Comparison of ENCODE assay signal across 9 cellular contexts in genomic region chr16:67521095-67521804, GRCh38. TPM values are rescaled to one million over a fixed set of nuclear protein-coding genes. Genes with fewer than 3 reads are reported as not detected.
DNase-seq lines count a peak whose midpoint lies in the region; ATAC-seq and TF ChIP-seq lines count a peak whose summit lies in the region.
"Had no signal": no experiment of that assay in that cellular context is flagged by ENCODE, and none has a peak within 500 bp of the region (broad histone marks: within the 10 kb centered on the region; RNA-seq: fewer than 3 reads in every experiment).

No MANE protein-coding gene starts in this region.

- CTCF ChIA-PET in mammary epithelial cell (lab: Charles Lee; ENCODE audit: low non-redundant PET) = interaction anchor here (0.6 to 1.3 kb wide), 20 partner anchors 9 to 806 kb away, joined by 3 to 13 read pairs (median 6); partner anchors contain the start of genes ACD, CTCF and PARD6A

- H3K4me2 ChIP-seq in mammary epithelial cell (ENCODE audit: insufficient read depth, low read depth, low read length) (peak overlapping the region; percentile 72), smooth muscle cell (peak overlapping the region; percentile 89)

- intact Hi-C loops in mammary epithelial cell (cut with micrococcal nuclease) = loop anchor here (1.0 to 10.0 kb wide), 9 partner anchors 26 to 519 kb away; partner anchors contain the start of genes CENPT, CTCF, NUTF2 and THAP11

- TF ChIP-seq CTCF in WERI-Rb-1 (IDR thresholded peaks at IDR 0.05; ENCODE audit: low read depth, low read length) = peak; percentile 98
- TF ChIP-seq CTCF in mammary epithelial cell (conservative IDR thresholded peaks at IDR 0.05 in 1 of 2, IDR thresholded peaks at IDR 0.05 in 1 of 2; ENCODE audit: extremely low read depth in 1 of 2, insufficient read depth in 1 of 2, low read depth in 1 of 2, low read length in 2 of 2) = peak; percentile 96 to 98
- peak; percentile 76 for TF ChIP-seq CTCF in smooth muscle cell (IDR thresholded peaks at IDR 0.05; ENCODE audit: borderline replicate concordance, insufficient read depth, poor library complexity, severe bottlenecking)

- H3K9ac ChIP-seq in mammary epithelial cell (ENCODE audit: insufficient read depth, low read length) = peak overlapping the region; percentile 60
- H3K9ac ChIP-seq in smooth muscle cell (ENCODE audit: low read depth) = peak overlapping the region; percentile 80

- H3K27ac ChIP-seq in WERI-Rb-1 (peak overlapping the region; percentile 72), mammary epithelial cell (ENCODE audit: insufficient read depth, low read depth, low read length) (peak overlapping the region; percentile 76), smooth muscle cell (ENCODE audit: low read depth) (peak overlapping the region; percentile 95)

- H2AFZ ChIP-seq in mammary epithelial cell (ENCODE audit: low read depth, low read length) = peak overlapping the region; percentile 82
- peak overlapping the region; percentile 60 for H2AFZ ChIP-seq in smooth muscle cell (ENCODE audit: low read depth)

- H3K9me3 ChIP-seq in WERI-Rb-1 (ENCODE audit: severe bottlenecking) = no peaks in the 10 kb centered on the region
- no peaks in the 10 kb centered on the region for H3K9me3 ChIP-seq in mammary epithelial cell (replicated peaks; ENCODE audit: insufficient read depth, low read length)
- H3K9me3 ChIP-seq in smooth muscle cell (replicated peaks; ENCODE audit: low read depth) = no peaks in the 10 kb centered on the region

- peak overlapping the region; percentile 70 for H3K4me3 ChIP-seq in WERI-Rb-1 (ENCODE audit: low read depth, low read length)
- peak overlapping the region; percentile 19 to 60 (median 44) for H3K4me3 ChIP-seq in mammary epithelial cell (replicated peaks in 1 of 3; ENCODE audit: insufficient read depth in 1 of 3, low read depth in 2 of 3, low read length in 3 of 3)
- peak overlapping the region; percentile 59 for H3K4me3 ChIP-seq in smooth muscle cell

- ATAC-seq in GM18873 (IDR thresholded peaks at IDR 0.05; ENCODE audit: low FRiP score, unreplicated experiment) (peak; percentile 70), HG03139 (IDR thresholded peaks at IDR 0.05; ENCODE audit: unreplicated experiment) (peak; percentile 60)

- H3K79me2 ChIP-seq in mammary epithelial cell (ENCODE audit: insufficient read depth, low read length) (no peaks in the 10 kb centered on the region), smooth muscle cell (ENCODE audit: low read depth) (no peaks in the 10 kb centered on the region)

- peak; percentile 95 for DNase-seq in AG08395 (ENCODE audit: low spot score)
- DNase-seq in NCI-H2196 (lab: John Stamatoyannopoulos, UW; ENCODE audit: unreplicated experiment) = peak; percentile 82
- DNase-seq in WERI-Rb-1 = peak; percentile 95
- DNase-seq in mammary epithelial cell = peak; percentile 93
- peak; percentile 94 for DNase-seq in iPS-NIHi7 (ENCODE audit: extremely low spot score)
- peak; percentile 90 for DNase-seq in smooth muscle cell (lab: John Stamatoyannopoulos, UW; ENCODE audit: unreplicated experiment)

- dilution Hi-C loops in mammary epithelial cell (cut with HindIII; ENCODE audit: low sequenced_read_pairs) = no loop called here

- H4K20me1 ChIP-seq in mammary epithelial cell (ENCODE audit: insufficient read depth, low read length) = no peaks in the 10 kb centered on the region
- no peaks in the 10 kb centered on the region for H4K20me1 ChIP-seq in smooth muscle cell (ENCODE audit: low read depth)

- peaks cover 9% of the 10 kb centered on the region for H3F3A ChIP-seq in smooth muscle cell (ENCODE audit: low read depth)

- WGBS in mammary epithelial cell (ENCODE audit: low coverage, missing lambda C conversion rate) = 2% methylated on average over 21 of the region's 25 CpGs
- under 1% methylated on average over 25 of the region's 25 CpGs for WGBS in smooth muscle cell (ENCODE audit: low lambda C conversion rate)

- BruUV-seq in mammary epithelial cell (replicated peaks; lab: Mats Ljungman, UMichigan) = no TSS peak

- in situ Hi-C loops in mammary epithelial cell (cut with MboI; ENCODE audit: low sequenced_read_pairs in 2 of 2) = loop anchor here in 1 of 2 donors (5.0 to 25.0 kb wide), 3 partner anchors 146 to 416 kb away; partner anchors contain the start of genes C16orf86, CTRL, ENKD1 and LCAT

- H3K36me3 ChIP-seq in WERI-Rb-1 (no peaks in the 10 kb centered on the region), mammary epithelial cell (ENCODE audit: insufficient read depth, low read length) (no peaks in the 10 kb centered on the region), smooth muscle cell (ENCODE audit: low read depth) (no peaks in the 10 kb centered on the region)

- H3K27me3 ChIP-seq in WERI-Rb-1 (ENCODE audit: insufficient read depth, low read depth, severe bottlenecking) = no peaks in the 10 kb centered on the region
- no peaks in the 10 kb centered on the region for H3K27me3 ChIP-seq in mammary epithelial cell (ENCODE audit: insufficient read depth, low read length)
- H3K27me3 ChIP-seq in smooth muscle cell (ENCODE audit: low read depth) = no peaks in the 10 kb centered on the region

- H3K4me1 ChIP-seq in mammary epithelial cell (ENCODE audit: insufficient read depth, low read length) (peaks cover 27% of the 10 kb centered on the region), smooth muscle cell (ENCODE audit: low read depth) (peaks cover 3% of the 10 kb centered on the region)

RNA-seq across cellular contexts. Expression of gene RIPOR1, which starts 7.4 kb away (rescaled TPM):
- total RNA-seq in mammary epithelial cell (10 to 100 TPM; 35.3 to 64.8 TPM), smooth muscle cell (10.7 and 26.6 TPM in 2 replicates)
- polyA plus RNA-seq in mammary epithelial cell (15.3 TPM), smooth muscle cell (47.3 and 57.2 TPM in 2 replicates)
- polyA minus RNA-seq in mammary epithelial cell = 47.3 TPM

RNA-seq across cellular contexts. Expression of gene AGRP, which starts 37.9 kb away (rescaled TPM):
- total RNA-seq in mammary epithelial cell (not detected), smooth muscle cell (not detected in 2 replicates)
- polyA plus RNA-seq in mammary epithelial cell (not detected), smooth muscle cell (not detected in 2 replicates)
- not detected for polyA minus RNA-seq in mammary epithelial cell
- total RNA-seq: T-helper 2 cell treated with Interferon-gamma antibody and Interleukin-4, amounts not matched to agents 100 ng/mL and 5 ng/mL, for 36 hours had no signal

RNA-seq across cellular contexts. Expression of gene ATP6V0D1, which starts 40.3 kb away (rescaled TPM):
- total RNA-seq in mammary epithelial cell (100 to 1,000 TPM in 1 of 2 donors, 10 to 100 TPM in 1; 93.3 to 124 TPM), smooth muscle cell (74.7 and 96.8 TPM in 2 replicates)
- polyA plus RNA-seq in mammary epithelial cell (268 TPM), smooth muscle cell (114 and 128 TPM in 2 replicates)
- 279 TPM for polyA minus RNA-seq in mammary epithelial cell

RNA-seq across cellular contexts. Expression of gene CTCF, which starts 41.1 kb away (rescaled TPM):
- total RNA-seq in mammary epithelial cell = 10 to 100 TPM; 21.7 to 31.2 TPM
- 21.6 TPM for polyA plus RNA-seq in mammary epithelial cell
- 44.1 TPM for polyA minus RNA-seq in mammary epithelial cell
- 32.4 and 37.3 TPM in 2 replicates for total RNA-seq in smooth muscle cell
- 28.4 and 34.8 TPM in 2 replicates for polyA plus RNA-seq in smooth muscle cell

Comparison
In these comparisons a context has a peak if more than half of its experiments do, and no peak if none do; other contexts are left out.
1. Peak in every context shown above with its lines: DNase-seq, ATAC-seq, H3K4me3 ChIP-seq and H3K27ac ChIP-seq.